In the genomic region with DNA sequence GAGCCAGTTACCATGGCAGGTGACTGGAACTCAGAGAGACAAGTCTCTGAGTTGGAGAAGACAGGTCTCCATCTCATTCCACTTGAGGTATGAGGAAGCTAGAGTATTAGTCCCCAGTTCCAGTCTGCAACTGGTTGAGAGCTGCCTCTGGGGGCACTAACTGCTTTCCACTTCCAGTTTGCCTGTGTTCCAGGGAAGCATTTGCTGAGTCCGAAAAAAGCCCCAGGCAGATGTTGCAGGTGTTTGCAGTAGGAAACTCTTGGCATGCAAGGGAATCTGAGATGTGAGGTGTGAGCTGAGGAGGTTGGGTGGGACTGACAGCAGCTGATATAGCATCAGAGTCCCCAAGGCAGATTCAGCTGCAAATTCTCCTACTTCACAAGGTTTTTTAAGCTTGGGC, we compare ENCODE assay signal across 24 cellular contexts.
"Had no signal": no experiment of that assay in that cellular context is flagged by ENCODE, and none has a peak within 500 bp of the region (broad histone marks: within the 10 kb centered on the region; RNA-seq: fewer than 3 reads in every experiment).

No MANE protein-coding gene starts in this region.

- H3K9me3 Mint-ChIP-seq: T-helper 2 cell treated with Interferon-gamma antibody and Interleukin-4, amounts not matched to agents 5 μg/mL and 100 μg/mL, for 36 hours had no signal

- H3K36me3 Mint-ChIP-seq: activated naive CD4-positive, alpha-beta T cell treated with anti-CD3 and anti-CD28 coated beads, Interleukin-2, amount 10 ng/mL, durations not matched to agents 7 days and 5 days; memory B cell had no signal

- H3K4me3 ChIP-seq: body of pancreas, right lobe of liver, skin epidermis, thyroid gland, upper lobe of right lung had no signal

- H3K27me3 ChIP-seq: body of pancreas, right lobe of liver, thyroid gland, upper lobe of right lung had no signal

- H3K27ac Mint-ChIP-seq: activated CD4-positive, alpha-beta T cell treated with anti-CD3 and anti-CD28 coated beads, Interleukin-2, amount 10 ng/mL, durations not matched to agents 7 days and 5 days; activated CD8-positive, alpha-beta memory T cell treated with anti-CD3 and anti-CD28 coated beads, Interleukin-2, amount 10 ng/mL, durations not matched to agents 7 days and 5 days; activated CD8-positive, alpha-beta T cell treated with anti-CD3 and anti-CD28 coated beads for 36 hours; activated naive CD4-positive, alpha-beta T cell treated with anti-CD3 and anti-CD28 coated beads, Interleukin-2, amount 10 ng/mL, durations not matched to agents 7 days and 5 days; dendritic cell treated with granulocyte-macrophage colony-stimulating factor and Interleukin-4, amounts not matched to agents 40 ng/mL and 50 ng/mL, for 4 days; memory B cell; nephron progenitor cell; stimulated activated naive CD8-positive, alpha-beta T cell treated with anti-CD3 and anti-CD28 coated beads, Interleukin-15, Interleukin-2, amounts not matched to agents 100 ng/mL and 50 ng/mL, for 24 hours; T-helper 2 cell treated with Interferon-gamma antibody and Interleukin-4, amounts not matched to agents 5 μg/mL and 100 μg/mL, for 36 hours had no signal

- DNase-seq: activated CD4-positive, alpha-beta T cell treated with anti-CD3 and anti-CD28 coated beads, Interleukin-2, amount 10 ng/mL, durations not matched to agents 7 days and 5 days; activated CD4-positive, CD25-positive, alpha-beta regulatory T cell treated with anti-CD3 and anti-CD28 coated beads, Interleukin-2, amount 50 U/mL, for 72 hours; activated CD8-positive, alpha-beta memory T cell treated with anti-CD3 and anti-CD28 coated beads, Interleukin-2, amount 10 ng/mL, durations not matched to agents 7 days and 5 days; activated CD8-positive, alpha-beta T cell treated with anti-CD3 and anti-CD28 coated beads for 36 hours; activated effector memory CD4-positive, alpha-beta T cell treated with anti-CD3 and anti-CD28 coated beads, Interleukin-2, amount 50 U/mL, for 16 hours; activated naive CD4-positive, alpha-beta T cell treated with anti-CD3 and anti-CD28 coated beads, Interleukin-2, amount 10 ng/mL, durations not matched to agents 7 days and 5 days; activated T-cell treated with anti-CD3 and anti-CD28 coated beads for 4 hours; effector CD8-positive, alpha-beta T cell; foreskin melanocyte; nephron progenitor cell; nucleus accumbens; right lobe of liver; stimulated activated CD4-positive, alpha-beta T cell treated with anti-CD3 and anti-CD28 coated beads, Interleukin-1b, Interleukin-23, amount 100 ng/mL, for 48 hours; substantia nigra; thyroid gland; upper lobe of right lung; WERI-Rb-1 had no signal

- H3K27me3 Mint-ChIP-seq: activated CD4-positive, alpha-beta T cell treated with anti-CD3 and anti-CD28 coated beads, Interleukin-2, amount 10 ng/mL, durations not matched to agents 7 days and 5 days; activated CD8-positive, alpha-beta memory T cell treated with anti-CD3 and anti-CD28 coated beads, Interleukin-2, amount 10 ng/mL, durations not matched to agents 7 days and 5 days; activated CD8-positive, alpha-beta T cell treated with anti-CD3 and anti-CD28 coated beads for 36 hours; activated naive CD4-positive, alpha-beta T cell treated with anti-CD3 and anti-CD28 coated beads, Interleukin-2, amount 10 ng/mL, durations not matched to agents 7 days and 5 days; dendritic cell treated with granulocyte-macrophage colony-stimulating factor and Interleukin-4, amounts not matched to agents 40 ng/mL and 50 ng/mL, for 4 days; memory B cell; stimulated activated naive CD8-positive, alpha-beta T cell treated with anti-CD3 and anti-CD28 coated beads, Interleukin-15, Interleukin-2, amounts not matched to agents 100 ng/mL and 50 ng/mL, for 24 hours had no signal

- H3K4me3 Mint-ChIP-seq: activated CD4-positive, alpha-beta T cell treated with anti-CD3 and anti-CD28 coated beads, Interleukin-2, amount 10 ng/mL, durations not matched to agents 7 days and 5 days; activated CD8-positive, alpha-beta memory T cell treated with anti-CD3 and anti-CD28 coated beads, Interleukin-2, amount 10 ng/mL, durations not matched to agents 7 days and 5 days; activated CD8-positive, alpha-beta T cell treated with anti-CD3 and anti-CD28 coated beads for 36 hours; activated naive CD4-positive, alpha-beta T cell treated with anti-CD3 and anti-CD28 coated beads, Interleukin-2, amount 10 ng/mL, durations not matched to agents 7 days and 5 days; dendritic cell treated with granulocyte-macrophage colony-stimulating factor and Interleukin-4, amounts not matched to agents 40 ng/mL and 50 ng/mL, for 4 days; memory B cell; nephron progenitor cell; stimulated activated naive CD8-positive, alpha-beta T cell treated with anti-CD3 and anti-CD28 coated beads, Interleukin-15, Interleukin-2, amounts not matched to agents 100 ng/mL and 50 ng/mL, for 24 hours; T-helper 2 cell treated with Interferon-gamma antibody and Interleukin-4, amounts not matched to agents 5 μg/mL and 100 μg/mL, for 36 hours had no signal

- H3K4me1 Mint-ChIP-seq: activated CD4-positive, alpha-beta T cell treated with anti-CD3 and anti-CD28 coated beads, Interleukin-2, amount 10 ng/mL, durations not matched to agents 7 days and 5 days; activated CD8-positive, alpha-beta memory T cell treated with anti-CD3 and anti-CD28 coated beads, Interleukin-2, amount 10 ng/mL, durations not matched to agents 7 days and 5 days; activated naive CD4-positive, alpha-beta T cell treated with anti-CD3 and anti-CD28 coated beads, Interleukin-2, amount 10 ng/mL, durations not matched to agents 7 days and 5 days; nephron progenitor cell had no signal

- H3K36me3 ChIP-seq: right lobe of liver, thyroid gland, upper lobe of right lung, WERI-Rb-1 had no signal

- ATAC-seq: activated CD8-positive, alpha-beta memory T cell treated with anti-CD3 and anti-CD28 coated beads, Interleukin-2, amount 10 ng/mL, durations not matched to agents 7 days and 5 days; activated CD8-positive, alpha-beta T cell treated with anti-CD3 and anti-CD28 coated beads for 36 hours; body of pancreas; esophagus mucosa; right lobe of liver; upper lobe of right lung had no signal
